Comparison of ENCODE assay signal across 19 cellular contexts in the genomic region with DNA sequence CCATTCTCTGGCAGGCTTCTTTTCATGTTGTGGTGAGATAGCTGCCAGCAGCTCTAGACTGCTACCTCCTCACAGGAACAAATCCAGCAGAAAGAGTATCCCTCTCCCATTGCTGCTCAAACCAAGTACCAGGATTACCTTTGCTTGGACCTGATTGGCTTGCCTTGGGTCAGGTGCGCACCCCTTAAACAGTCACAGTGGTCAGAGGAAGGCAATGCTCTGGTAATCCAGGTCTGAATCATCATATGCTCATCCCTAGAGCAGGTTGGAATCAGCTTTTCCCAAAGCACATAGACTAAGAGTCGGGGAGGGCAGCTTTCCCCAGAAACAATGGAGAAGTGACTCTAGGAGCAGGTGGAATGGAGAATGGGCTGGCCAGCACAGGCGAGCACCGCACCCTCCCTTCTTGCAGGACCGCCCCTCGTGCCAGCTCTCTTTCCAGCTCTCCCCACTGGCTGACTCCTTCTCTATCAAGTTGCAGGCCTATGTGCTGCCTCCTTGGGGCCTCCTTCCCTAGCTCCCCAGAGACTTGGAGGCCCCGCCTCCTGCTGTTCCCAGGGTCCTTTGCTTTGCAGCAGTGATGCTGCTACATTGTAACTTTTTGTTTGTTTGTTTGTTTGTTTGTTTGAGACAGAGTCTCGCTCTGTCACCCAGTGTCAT.
"Had no signal": no experiment of that assay in that cellular context is flagged by ENCODE, and none has a peak within 500 bp of the region (broad histone marks: within the 10 kb centered on the region; RNA-seq: fewer than 3 reads in every experiment).

No MANE protein-coding gene starts in this region.

- H3K36me3 ChIP-seq: ascending aorta, brain microvascular endothelial cell, left ventricle myocardium inferior, pancreas, right lobe of liver, transverse colon, WERI-Rb-1 had no signal

- H3K9me3 ChIP-seq: ascending aorta, left ventricle myocardium inferior, pancreas, right lobe of liver, transverse colon had no signal

- DNase-seq: activated CD4-positive, alpha-beta T cell treated with anti-CD3 and anti-CD28 coated beads for 1 hour; activated T-cell treated with anti-CD3 and anti-CD28 coated beads, Interleukin-2, amount 50 U/mL, for 24 hours; brain microvascular endothelial cell; central memory CD4-positive, alpha-beta T cell; dorsolateral prefrontal cortex; effector memory CD8-positive, alpha-beta T cell; kidney glomerular epithelial cell; left ventricle myocardium inferior; pancreas; right lobe of liver; stimulated activated CD4-positive, alpha-beta T cell treated with anti-CD3 and anti-CD28 coated beads, Interleukin-2, amount 100 ng/mL, for 24 hours; transverse colon; WERI-Rb-1 had no signal

- H3K4me3 ChIP-seq: ascending aorta, dorsolateral prefrontal cortex, left ventricle myocardium inferior, pancreas, right lobe of liver, skin epidermis, transverse colon had no signal

- H3K27me3 ChIP-seq: ascending aorta, dorsolateral prefrontal cortex, pancreas, right lobe of liver, transverse colon had no signal

- ATAC-seq: activated naive CD4-positive, alpha-beta T cell treated with anti-CD3 and anti-CD28 coated beads, Interleukin-2, amount 50 U/mL, for 72 hours; activated T-helper 17 cell treated with anti-CD3 and anti-CD28 coated beads, Interleukin-2, amount 50 U/mL, for 72 hours; effector memory CD8-positive, alpha-beta T cell; natural killer cell treated with Interleukin-12 subunit alpha and Interleukin-12 subunit beta and Interleukin-15 and Interleukin-18, amount 100 ng/mL, for 72 hours; pancreas; right lobe of liver; stimulated activated effector memory CD8-positive, alpha-beta T cell treated with anti-CD3 and anti-CD28 coated beads, Interleukin-12 subunit alpha, Interleukin-12 subunit beta, amount 100 ng/mL, for 72 hours had no signal

- H3K27ac ChIP-seq: ascending aorta, brain microvascular endothelial cell, dorsolateral prefrontal cortex, left ventricle myocardium inferior, pancreas, right lobe of liver, skin epidermis, transverse colon, WERI-Rb-1 had no signal

- H3K4me1 ChIP-seq: ascending aorta, left ventricle myocardium inferior, pancreas, right lobe of liver, transverse colon had no signal
